In the genomic region with DNA sequence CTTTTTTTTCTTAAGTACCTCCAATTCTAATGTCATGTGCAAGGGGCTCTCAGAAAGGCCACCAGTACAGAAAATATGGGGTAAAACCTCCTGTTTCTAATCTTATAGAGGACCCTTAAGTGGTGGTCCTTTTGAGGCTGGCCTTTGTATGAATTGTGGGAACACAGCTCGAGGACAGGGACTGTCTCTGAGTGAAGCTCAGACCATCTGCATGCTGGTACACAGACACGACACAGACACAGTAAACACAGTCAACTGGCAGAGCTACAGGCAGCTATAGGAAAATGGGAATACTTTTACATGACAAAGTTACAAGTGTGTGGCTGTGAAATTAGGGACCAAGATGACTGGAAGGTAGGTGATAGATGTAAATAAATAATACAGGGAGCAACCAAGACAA, we compare ENCODE assay signal across 16 cellular contexts.
A peak's percentile ranks its signal among the peaks of the same experiment; 100 is the strongest.
DNase-seq lines count a peak whose midpoint lies in the region; ATAC-seq and TF ChIP-seq lines count a peak whose summit lies in the region.
"Had no signal": no experiment of that assay in that cellular context is flagged by ENCODE, and none has a peak within 500 bp of the region (broad histone marks: within the 10 kb centered on the region; RNA-seq: fewer than 3 reads in every experiment).

No MANE protein-coding gene starts in this region.

- TF ChIP-seq CTCF in HFFc6 (IDR thresholded peaks at IDR 0.05) (no peak), VCaP (conservative IDR thresholded peaks at IDR 0.05) (no peak), mucosa of descending colon (IDR thresholded peaks at IDR 0.05) (no peak), vagina (IDR thresholded peaks at IDR 0.05) (no peak)

- ATAC-seq in mucosa of descending colon (peak; percentile 15), GM18511 (IDR thresholded peaks at IDR 0.05; ENCODE audit: unreplicated experiment) (no peak), GM18498 (IDR thresholded peaks at IDR 0.05; ENCODE audit: unreplicated experiment) (no peak)
- ATAC-seq: GM23338 had no signal

- no peak for DNase-seq in HFFc6
- no peak for DNase-seq in mucosa of descending colon
- DNase-seq in vagina (ENCODE audit: extremely low spot score in 2 of 2), result no peak
- no peak for DNase-seq in NCI-H128 (lab: John Stamatoyannopoulos, UW; ENCODE audit: unreplicated experiment)
- DNase-seq: CD4-positive, CD25-positive, alpha-beta regulatory T cell; DMS53; MG63; NCI-H1092; NCI-H2081 treated with DMSO at 0.1 percent for 48 hours; NCI-H226; NCI-H524 treated with DMSO at 0.1 percent for 48 hours had no signal

- H3K4me3 ChIP-seq in mucosa of descending colon, result no peak overlapping the region
- no peak overlapping the region for H3K4me3 ChIP-seq in vagina
- H3K4me3 ChIP-seq: GM23338, MG63 had no signal

- peaks cover 37% of the 10 kb centered on the region for H3K4me1 Mint-ChIP-seq in HFFc6 (ENCODE audit: low read depth)
- H3K4me1 Mint-ChIP-seq: B cell; CD4-positive, CD25-positive, alpha-beta regulatory T cell; GM23338 had no signal

- no peaks in the 10 kb centered on the region for H3K27me3 ChIP-seq in vagina
- H3K27me3 ChIP-seq: MG63 had no signal

- intact Hi-C loops in mucosa of descending colon (cut with DNase I, micrococcal nuclease) (no loop called here), vagina (cut with DNase I) (no loop called here)

- no peaks in the 10 kb centered on the region for H3K9me3 ChIP-seq in mucosa of descending colon
- no peaks in the 10 kb centered on the region for H3K9me3 ChIP-seq in vagina
- H3K9me3 ChIP-seq: MG63 had no signal

- peak overlapping the region; percentile 54 for H3K4me3 Mint-ChIP-seq in HFFc6
- H3K4me3 Mint-ChIP-seq: B cell; CD4-positive, CD25-positive, alpha-beta regulatory T cell; GM23338 had no signal

- no peaks in the 10 kb centered on the region for H3K27me3 Mint-ChIP-seq in HFFc6 (ENCODE audit: insufficient read depth)

- peaks cover 6% of the 10 kb centered on the region for H3K4me1 ChIP-seq in mucosa of descending colon (ENCODE audit: low read depth)
- H3K4me1 ChIP-seq in vagina, result peaks cover 23% of the 10 kb centered on the region

- no peaks in the 10 kb centered on the region for H3K9me3 Mint-ChIP-seq in HFFc6
- H3K9me3 Mint-ChIP-seq: CD4-positive, CD25-positive, alpha-beta regulatory T cell; GM23338 had no signal

- no peaks in the 10 kb centered on the region for H3K36me3 Mint-ChIP-seq in HFFc6 (ENCODE audit: low read depth)

- H3K27ac ChIP-seq in VCaP (peak overlapping the region; percentile 56), vagina (peak overlapping the region; percentile 66)

- no peak for TF ChIP-seq POLR2A in vagina (IDR thresholded peaks at IDR 0.05)

- H3K36me3 ChIP-seq in mucosa of descending colon (ENCODE audit: low read depth) (no peaks in the 10 kb centered on the region), vagina (no peaks in the 10 kb centered on the region)
- H3K36me3 ChIP-seq: MG63 had no signal

- peak overlapping the region; percentile 73 for H3K27ac Mint-ChIP-seq in HFFc6
- H3K27ac Mint-ChIP-seq: B cell; CD4-positive, CD25-positive, alpha-beta regulatory T cell; GM23338 had no signal
